Comparison of ENCODE assay signal across 8 cellular contexts in genomic region chr9:128128836-128129590, GRCh38. TPM values are rescaled to one million over a fixed set of nuclear protein-coding genes. Genes with fewer than 3 reads are reported as not detected.
A peak's percentile ranks its signal among the peaks of the same experiment; 100 is the strongest.
DNase-seq lines count a peak whose midpoint lies in the region; ATAC-seq, FAIRE-seq and TF ChIP-seq lines count a peak whose summit lies in the region.

No MANE protein-coding gene starts in this region.

- H3K4me1 ChIP-seq in adrenal gland (replicated peaks in 1 of 2) (peaks cover 21 to 29% of the 10 kb centered on the region in 2 donors), keratinocyte (ENCODE audit: control insufficient read depth, extremely low read depth, insufficient read depth, low read length) (peaks cover 11% of the 10 kb centered on the region)

- H3K4me2 ChIP-seq in keratinocyte (ENCODE audit: control insufficient read depth, extremely low read depth, insufficient read depth, low read depth, low read length), result peak overlapping the region; percentile 91

- H3K9me3 ChIP-seq in adrenal gland (replicated peaks in 1 of 3) (no peaks in the 10 kb centered on the region), keratinocyte (ENCODE audit: control insufficient read depth, low read depth, low read length) (no peaks in the 10 kb centered on the region)

- H3K27me3 ChIP-seq in adrenal gland, result no peaks in the 10 kb centered on the region
- H3K27me3 ChIP-seq in keratinocyte (ENCODE audit: control insufficient read depth, extremely low read depth, insufficient read depth, low read length), result no peaks in the 10 kb centered on the region

- TF ChIP-seq POLR2A in adrenal gland (IDR thresholded peaks at IDR 0.05), result no peak

- TF ChIP-seq CTCF in adrenal gland (IDR thresholded peaks at IDR 0.05), result no peak
- no peak for TF ChIP-seq CTCF in keratinocyte (optimal IDR thresholded peaks at IDR 0.05 in 1 of 3, IDR thresholded peaks at IDR 0.05 in 1 of 3, conservative IDR thresholded peaks at IDR 0.05 in 1 of 3; ENCODE audit: extremely low read depth in 1 of 3, insufficient read depth in 2 of 3, low read length in 3 of 3)

- H3K36me3 ChIP-seq in adrenal gland (replicated peaks in 1 of 2) (peaks cover 0 to 12% of the 10 kb centered on the region in 2 donors), keratinocyte (ENCODE audit: control insufficient read depth in 2 of 2, extremely low read depth in 1 of 2, insufficient read depth in 2 of 2, low read length in 2 of 2) (peaks cover 9% of the 10 kb centered on the region in 2 experiments)

- no peak for FAIRE-seq in keratinocyte (lab: Jason Lieb, UNC)

- H3K27ac ChIP-seq in adrenal gland (peak overlapping the region in 4 of 5 donors; percentile 90 to 96 (median 92)), keratinocyte (ENCODE audit: control insufficient read depth, insufficient read depth, low read length) (peak overlapping the region; percentile 94), substantia nigra (ENCODE audit: low read depth, low read length, poor library complexity, severe bottlenecking) (peak overlapping the region; percentile 99)

- dilution Hi-C loops in keratinocyte (cut with MboI; ENCODE audit: extremely low pct_ligation_motif_present, low sequenced_read_pairs), result no loop called here

- peak overlapping the region; percentile 92 for H3K9ac ChIP-seq in keratinocyte (ENCODE audit: control insufficient read depth, extremely low read depth, insufficient read depth, low read length)

- intact Hi-C loops in adrenal gland (cut with DNase I), result no loop called here

- H3K9me1 ChIP-seq in keratinocyte (ENCODE audit: control insufficient read depth, extremely low read depth, insufficient read depth, low read length), result no peaks in the 10 kb centered on the region

- peaks cover 3% of the 10 kb centered on the region for H4K20me1 ChIP-seq in keratinocyte (ENCODE audit: control insufficient read depth, extremely low read depth, insufficient read depth, low read length)

- 58 to 76% (median 60%) methylated on average over 19 to 29 of the region's 29 CpGs for WGBS in adrenal gland, 4 donors

- H2AFZ ChIP-seq in keratinocyte (ENCODE audit: control insufficient read depth, low read length), result peak overlapping the region; percentile 88

- ATAC-seq in GM21360 (IDR thresholded peaks at IDR 0.05; ENCODE audit: unreplicated experiment), result no peak

- peaks cover 26% of the 10 kb centered on the region for H3K79me2 ChIP-seq in keratinocyte (ENCODE audit: control insufficient read depth, insufficient read depth, low read length)

- H3K4me3 ChIP-seq in adrenal gland, result peak overlapping the region; percentile 77 to 94 (median 82)
- peak overlapping the region; percentile 80 to 93 (median 93) for H3K4me3 ChIP-seq in keratinocyte (ENCODE audit: control insufficient read depth in 2 of 3, extremely low read depth in 1 of 3, insufficient read depth in 2 of 3, low read depth in 1 of 3, low read length in 3 of 3)

- DNase-seq in NCI-H748 (lab: John Stamatoyannopoulos, UW; ENCODE audit: unreplicated experiment) (peak; percentile 31), NCI-H748 treated with DMSO at 0.1 percent for 48 hours (lab: John Stamatoyannopoulos, UW) (no peak), adrenal gland (peak in 1 of 7 donors; percentile 24), keratinocyte (ENCODE audit: low read depth, low spot score) (no peak), substantia nigra (lab: John Stamatoyannopoulos, UW) (no peak), SHP77 (lab: John Stamatoyannopoulos, UW) (no peak)
- no peak for DNase-seq in activated CD4-positive, CD25-positive, alpha-beta regulatory T cell (lab: John Stamatoyannopoulos, UW)

RNA-seq across cellular contexts. Expression of gene PTGES2, which starts 1.5 kb away (rescaled TPM):
- 100 to 1,000 TPM in 4 of 8 donors, 10 to 100 TPM in 4; 82.5 to 147 (median 101) TPM for total RNA-seq in adrenal gland
- polyA plus RNA-seq in adrenal gland (100 to 1,000 TPM in 2 of 3 donors, 10 to 100 TPM in 1; 69.5 to 104 (median 101) TPM), keratinocyte (61.3 to 71.3 TPM (median 68.7 TPM) in 3 replicates)
- polyA plus RNA-seq in keratinocyte (2011; ENCODE audit: low read depth), result 12.9 TPM
- polyA plus RNA-seq in keratinocyte (2011; cell fraction: cytosol; rRNA removed), result 40.6 and 68.8 TPM in 2 replicates
- polyA plus RNA-seq in keratinocyte (2011; cell fraction: nucleus; rRNA removed), result 71.2 and 78.4 TPM in 2 replicates
- 26.6 and 60.0 TPM in 2 replicates for polyA plus RNA-seq in keratinocyte (2012; ENCODE audit: low replicate concordance)
- 48.2 to 64.8 TPM (median 49.7 TPM) in 3 replicates for polyA minus RNA-seq in keratinocyte
- 79.8 TPM for polyA minus RNA-seq in keratinocyte (2011; cell fraction: cytosol; rRNA and poly(A)+ RNA removed)
- polyA minus RNA-seq in keratinocyte (2011; cell fraction: nucleus; rRNA and poly(A)+ RNA removed), result 30.1 and 30.7 TPM in 2 replicates

RNA-seq across cellular contexts. Expression of gene LCN2, which starts 20.2 kb away (rescaled TPM):
- total RNA-seq in adrenal gland, result 10 to 100 TPM in 1 of 8 donors, 1 to 10 TPM in 4, not detected in 3; 1.0 to 48.2 (median 1.2) TPM
- polyA plus RNA-seq in adrenal gland (1 to 10 TPM in 2 of 3 donors, under 1 TPM in 1; 0.37 to 1.9 (median 1.7) TPM), keratinocyte (28.9 to 77.4 TPM (median 67.4 TPM) in 3 replicates)
- 191 TPM for polyA plus RNA-seq in keratinocyte (2011; ENCODE audit: low read depth)
- 131 and 203 TPM in 2 replicates for polyA plus RNA-seq in keratinocyte (2011; cell fraction: cytosol; rRNA removed)
- 209 and 300 TPM in 2 replicates for polyA plus RNA-seq in keratinocyte (2011; cell fraction: nucleus; rRNA removed)
- polyA plus RNA-seq in keratinocyte (2012; ENCODE audit: low replicate concordance), result 59.4 and 461 TPM in 2 replicates
- polyA minus RNA-seq in keratinocyte, result 24.6 to 108 TPM (median 50.3 TPM) in 3 replicates
- polyA minus RNA-seq in keratinocyte (2011; cell fraction: cytosol; rRNA and poly(A)+ RNA removed), result 101 TPM
- 71.9 and 103 TPM in 2 replicates for polyA minus RNA-seq in keratinocyte (2011; cell fraction: nucleus; rRNA and poly(A)+ RNA removed)

RNA-seq across cellular contexts. Expression of gene BBLN, which starts 31.1 kb away (rescaled TPM):
- total RNA-seq in adrenal gland, result 1,000 to 10,000 TPM in 4 of 8 donors, 100 to 1,000 TPM in 4; 199 to 1,914 (median 666) TPM
- polyA plus RNA-seq in adrenal gland (100 to 1,000 TPM in 2 of 3 donors, 1 to 10 TPM in 1; 5.5 to 924 (median 522) TPM), keratinocyte (35.9 to 89.0 TPM (median 50.9 TPM) in 3 replicates)
- 10.4 TPM for polyA plus RNA-seq in keratinocyte (2011; ENCODE audit: low read depth)
- polyA plus RNA-seq in keratinocyte (2011; cell fraction: cytosol; rRNA removed), result 52.8 and 158 TPM in 2 replicates
- 24.0 and 27.2 TPM in 2 replicates for polyA plus RNA-seq in keratinocyte (2011; cell fraction: nucleus; rRNA removed)
- 69.5 and 195 TPM in 2 replicates for polyA plus RNA-seq in keratinocyte (2012; ENCODE audit: low replicate concordance)
- 8.2 to 24.0 TPM (median 11.0 TPM) in 3 replicates for polyA minus RNA-seq in keratinocyte
- 158 TPM for polyA minus RNA-seq in keratinocyte (2011; cell fraction: cytosol; rRNA and poly(A)+ RNA removed)
- polyA minus RNA-seq in keratinocyte (2011; cell fraction: nucleus; rRNA and poly(A)+ RNA removed), result 15.7 and 17.5 TPM in 2 replicates

Comparison
In these comparisons a context has a peak if more than half of its experiments do, and no peak if none do; other contexts are left out.
1. RNA of gene LCN2, which starts 20.2 kb away (polyA plus RNA-seq): 28.9 to 461 TPM in keratinocyte; 0.37 to 1.9 TPM in adrenal gland; every median in the first group is over 10 times any median in the second.
2. Peak in every context shown above with its lines, with median percentiles within 50 percentile points of each other: H3K27ac ChIP-seq.